9 cellular contexts compared by ENCODE assay signal in the genomic region with DNA sequence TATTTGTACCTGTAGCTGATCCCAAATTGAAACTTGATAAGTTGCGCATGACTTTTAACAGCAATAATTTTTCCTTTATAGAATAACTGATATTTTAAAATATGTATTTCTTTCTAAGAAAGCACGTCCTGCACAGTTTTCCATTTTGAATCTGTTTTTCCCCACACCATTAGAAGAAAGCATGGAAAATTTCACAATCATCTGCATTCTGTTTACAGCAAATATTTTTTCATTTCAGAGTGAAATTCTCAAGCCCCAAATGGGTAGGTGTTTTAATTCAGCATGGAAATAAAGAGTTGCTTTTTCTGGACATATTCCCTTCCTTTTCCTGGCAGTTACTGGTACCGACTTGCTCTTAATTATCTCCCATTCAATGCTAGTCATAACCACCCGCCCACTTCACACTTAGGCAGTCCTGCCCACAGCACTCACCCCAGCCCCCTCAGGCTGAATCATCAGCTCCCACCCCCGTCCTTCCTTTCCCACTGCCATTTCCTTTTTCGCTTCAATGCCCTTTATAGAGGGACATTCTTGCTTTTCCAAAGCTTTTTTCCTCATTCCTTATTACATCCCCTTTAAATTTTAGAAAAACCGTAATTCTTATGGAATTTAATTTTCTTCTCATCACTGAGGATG.
DNase-seq lines count a peak whose midpoint lies in the region; ATAC-seq and TF ChIP-seq lines count a peak whose summit lies in the region.
"Had no signal": no experiment of that assay in that cellular context is flagged by ENCODE, and none has a peak within 500 bp of the region (broad histone marks: within the 10 kb centered on the region; RNA-seq: fewer than 3 reads in every experiment).

No MANE protein-coding gene starts in this region.

- H3F3A ChIP-seq in GM23338 (replicated peaks; ENCODE audit: low read depth) = no peaks in the 10 kb centered on the region

- WGBS in neuronal stem cell (ENCODE audit: extremely low coverage in 2 of 2, insufficient read length in 2 of 2, insufficient replicate concordance in 1 of 2), 2 donors = no CpG with 5 or more reads among the region's 7 CpGs

- H3K27me3 ChIP-seq in GM23338 (ENCODE audit: insufficient read depth) (no peaks in the 10 kb centered on the region), neuronal stem cell (ENCODE audit: control insufficient read depth in 3 of 3, insufficient read depth in 3 of 3, low read depth in 1 of 3, low read length in 3 of 3) (no peaks in the 10 kb centered on the region)

- H3K9me3 ChIP-seq in SK-N-MC (ENCODE audit: low read depth, low read length) (no peaks in the 10 kb centered on the region), neuronal stem cell (replicated peaks in 1 of 2; ENCODE audit: control insufficient read depth in 2 of 2, insufficient read depth in 1 of 2, low read depth in 1 of 2, low read length in 2 of 2) (no peaks in the 10 kb centered on the region)

- no peak overlapping the region for H4K91ac ChIP-seq in neuronal stem cell (ENCODE audit: low read depth, low read length, poor library complexity)

- H3K36me3 ChIP-seq in GM23338 (ENCODE audit: insufficient read depth) (no peaks in the 10 kb centered on the region), SK-N-MC (ENCODE audit: insufficient read depth, low read length) (no peaks in the 10 kb centered on the region), neuronal stem cell (replicated peaks in 1 of 2; ENCODE audit: control insufficient read depth in 2 of 2, insufficient read depth in 2 of 2, low read length in 2 of 2) (no peaks in the 10 kb centered on the region)

- H2BK12ac ChIP-seq in neuronal stem cell (ENCODE audit: low read length) = no peak overlapping the region

- no peaks in the 10 kb centered on the region for H3K79me2 ChIP-seq in GM23338 (replicated peaks; ENCODE audit: insufficient read depth)

- ATAC-seq in GM23338 (peak; percentile 44), HG02973 (IDR thresholded peaks at IDR 0.05; ENCODE audit: unreplicated experiment) (no peak)

- H3K9ac ChIP-seq in SK-N-MC (ENCODE audit: insufficient read length) (no peak overlapping the region), neuronal stem cell (ENCODE audit: low read depth, low read length, poor library complexity) (no peak overlapping the region)

- H2BK120ac ChIP-seq in neuronal stem cell (ENCODE audit: low read depth, low read length) = no peak overlapping the region

- H3K27ac Mint-ChIP-seq in GM23338 = no peak overlapping the region
- peak overlapping the region; percentile 98 for H3K27ac Mint-ChIP-seq in endothelial cell (ENCODE audit: unreplicated experiment)

- peaks cover 35% of the 10 kb centered on the region for H3K4me1 Mint-ChIP-seq in GM23338
- H3K4me1 Mint-ChIP-seq in endothelial cell (ENCODE audit: unreplicated experiment) = peaks cover 63% of the 10 kb centered on the region

- H3K4me3 Mint-ChIP-seq in GM23338 (no peak overlapping the region), endothelial cell (ENCODE audit: unreplicated experiment) (peak overlapping the region; percentile 53)

- no peak overlapping the region for H2AFZ ChIP-seq in GM23338
- H2AFZ ChIP-seq in neuronal stem cell (ENCODE audit: low read length) = peak overlapping the region; percentile 54

- no peak overlapping the region for H4K8ac ChIP-seq in neuronal stem cell (ENCODE audit: low read depth, low read length)

- no peak overlapping the region for H2BK15ac ChIP-seq in neuronal stem cell (ENCODE audit: low read length)

- H3K9me3 Mint-ChIP-seq in GM23338 (no peaks in the 10 kb centered on the region; the same call in 2 of the 3 replicates), endothelial cell (ENCODE audit: unreplicated experiment) (no peaks in the 10 kb centered on the region)

- no peak overlapping the region for H3K4ac ChIP-seq in neuronal stem cell (ENCODE audit: low read length)

- no peak overlapping the region for H2AK5ac ChIP-seq in neuronal stem cell (ENCODE audit: low read depth, low read length)

- no peak overlapping the region for H3K27ac ChIP-seq in GM23338 (ENCODE audit: low read depth)
- peak overlapping the region; percentile 35; the same call in 1 of the 2 replicates for H3K27ac ChIP-seq in SK-N-MC
- H3K27ac ChIP-seq in neuronal stem cell (replicated peaks; ENCODE audit: low read length) = no peak overlapping the region
- H3K27ac ChIP-seq: HL-60 had no signal

- H3K36me3 Mint-ChIP-seq in GM23338 (ENCODE audit: low read depth) (no peaks in the 10 kb centered on the region; the same call in 2 of the 3 replicates), endothelial cell (ENCODE audit: low read depth, unreplicated experiment) (no peaks in the 10 kb centered on the region)

- H3K4me2 ChIP-seq in GM23338 = peak overlapping the region; percentile 67
- no peak overlapping the region for H3K4me2 ChIP-seq in neuronal stem cell (ENCODE audit: insufficient read depth, low read length, poor library complexity, severe bottlenecking)

- no peaks in the 10 kb centered on the region; the same call in none of the 2 replicates for H3K9me2 ChIP-seq in GM23338 (ENCODE audit: insufficient read depth)

- DNase-seq in GM23338 (ENCODE audit: low spot score) (no peak), SK-N-MC (ENCODE audit: low read depth, low spot score) (no peak), endothelial cell (ENCODE audit: low spot score) (peak; percentile 55), neuronal stem cell (ENCODE audit: low spot score) (no peak), DMS153 treated with DMSO at 0.1 percent for 48 hours (lab: John Stamatoyannopoulos, UW; ENCODE audit: unreplicated experiment) (no peak), NOMO-1 treated with DMSO at 0.1 percent for 48 hours (lab: John Stamatoyannopoulos, UW; ENCODE audit: unreplicated experiment) (no peak), SHP77 treated with DMSO at 0.1 percent for 48 hours (lab: John Stamatoyannopoulos, UW) (no peak)

- H3K27me3 Mint-ChIP-seq in GM23338 (ENCODE audit: insufficient read depth, low read depth, poor library complexity) (no peaks in the 10 kb centered on the region), endothelial cell (ENCODE audit: unreplicated experiment) (peaks cover 3% of the 10 kb centered on the region)

- no peaks in the 10 kb centered on the region for H3K79me1 ChIP-seq in neuronal stem cell (ENCODE audit: low read depth, low read length)

- TF ChIP-seq CTCF in GM23338 (conservative IDR thresholded peaks at IDR 0.05; ENCODE audit: low read depth in 2 of 2) (no peak), endothelial cell (IDR thresholded peaks at IDR 0.05; ENCODE audit: unreplicated experiment) (no peak)

- H3K14ac ChIP-seq in neuronal stem cell (ENCODE audit: low read length) = no peak overlapping the region

- H3K18ac ChIP-seq in neuronal stem cell (ENCODE audit: low read length) = no peak overlapping the region

- no peak overlapping the region for H3K23ac ChIP-seq in neuronal stem cell (ENCODE audit: low read depth, low read length, poor library complexity)

- H3K4me3 ChIP-seq in GM23338 (no peak overlapping the region), SK-N-MC (peak overlapping the region; percentile 28), neuronal stem cell (ENCODE audit: low read length in 2 of 2) (no peak overlapping the region)

- H3K4me1 ChIP-seq in GM23338 (ENCODE audit: insufficient read depth) = peaks cover 38% of the 10 kb centered on the region
- peaks cover 0 to 5% of the 10 kb centered on the region in 2 donors for H3K4me1 ChIP-seq in neuronal stem cell (ENCODE audit: control insufficient read depth in 2 of 2, insufficient read depth in 1 of 2, low read depth in 1 of 2, low read length in 2 of 2)

- H4K20me1 ChIP-seq in GM23338 (replicated peaks; ENCODE audit: insufficient read depth) = no peaks in the 10 kb centered on the region

- no peak overlapping the region for H2BK5ac ChIP-seq in neuronal stem cell (ENCODE audit: low read length)

TF ChIP-seq in GM23338, 12 proteins besides CTCF, POLR2A, EP300 and RAD21 (continues in another document):
- TF ChIP-seq CREB1 (CRISPR knock-in tag; IDR thresholded peaks at IDR 0.05; ENCODE audit: low read depth) = no peak
- no peak for TF ChIP-seq STAT1 (IDR thresholded peaks at IDR 0.05; ENCODE audit: unreplicated experiment)
- no peak for TF ChIP-seq EZH2 (IDR thresholded peaks at IDR 0.05; ENCODE audit: low read depth, unreplicated experiment)
